ENCODE assay signal across 13 cellular contexts in genomic region chr3:59885103-59885502, GRCh38.
"Had no signal": no experiment of that assay in that cellular context is flagged by ENCODE, and none has a peak within 500 bp of the region (broad histone marks: within the 10 kb centered on the region; RNA-seq: fewer than 3 reads in every experiment).

No MANE protein-coding gene starts in this region.

- H3K27me3 ChIP-seq: breast epithelium, ovary had no signal

- H3K4me3 ChIP-seq: breast epithelium, ovary had no signal

- H3K36me3 ChIP-seq: breast epithelium, ovary had no signal

- H3K4me1 Mint-ChIP-seq: neural crest cell had no signal

- ATAC-seq: activated CD8-positive, alpha-beta T cell treated with anti-CD3 and anti-CD28 coated beads for 36 hours; activated naive CD4-positive, alpha-beta T cell treated with anti-CD3 and anti-CD28 coated beads, Interleukin-2, amount 50 U/mL, for 72 hours had no signal

- H3K4me1 ChIP-seq: breast epithelium had no signal

- DNase-seq: activated CD4-positive, CD25-positive, alpha-beta regulatory T cell treated with anti-CD3 and anti-CD28 coated beads, Interleukin-2, amount 50 U/mL, for 72 hours; activated CD8-positive, alpha-beta memory T cell treated with anti-CD3 and anti-CD28 coated beads, Interleukin-2, amount 50 U/mL, for 4 hours; activated CD8-positive, alpha-beta T cell treated with anti-CD3 and anti-CD28 coated beads for 36 hours; endodermal cell; ovary; stimulated activated CD4-positive, alpha-beta T cell treated with anti-CD3 and anti-CD28 coated beads, Interleukin-4, amount 100 ng/mL, for 1 hour; stimulated activated CD8-positive, alpha-beta memory T cell treated with anti-CD3 and anti-CD28 coated beads, Interleukin-4, amount 100 ng/mL, for 48 hours had no signal

- H3K27me3 Mint-ChIP-seq: activated CD8-positive, alpha-beta T cell treated with anti-CD3 and anti-CD28 coated beads for 36 hours; stimulated activated naive CD8-positive, alpha-beta T cell treated with anti-CD3 and anti-CD28 coated beads, Interleukin-15, Interleukin-2, amounts not matched to agents 100 ng/mL and 50 ng/mL, for 24 hours had no signal

- H3K4me3 Mint-ChIP-seq: activated CD8-positive, alpha-beta T cell treated with anti-CD3 and anti-CD28 coated beads for 36 hours; activated T-helper 1 cell treated with anti-CD3 and anti-CD28 coated beads, Interleukin-12 subunit alpha, Interleukin-12 subunit beta, Interleukin-2, Interleukin-4 antibody, amounts not matched to agents 30 ng/mL and 10 ng/mL and 1 ng/mL, durations not matched to agents 14 hours and 24 hours and 36 hours; endodermal cell; neural crest cell; stimulated activated naive CD8-positive, alpha-beta T cell treated with anti-CD3 and anti-CD28 coated beads, Interleukin-15, Interleukin-2, amounts not matched to agents 100 ng/mL and 50 ng/mL, for 24 hours had no signal

- H3K27ac ChIP-seq: breast epithelium, ovary had no signal

- H3K9me3 ChIP-seq: breast epithelium, ovary had no signal

- H3K27ac Mint-ChIP-seq: activated CD8-positive, alpha-beta T cell treated with anti-CD3 and anti-CD28 coated beads for 36 hours; activated T-helper 1 cell treated with anti-CD3 and anti-CD28 coated beads, Interleukin-12 subunit alpha, Interleukin-12 subunit beta, Interleukin-2, Interleukin-4 antibody, amounts not matched to agents 30 ng/mL and 10 ng/mL and 1 ng/mL, durations not matched to agents 14 hours and 24 hours and 36 hours; endodermal cell; stimulated activated naive CD8-positive, alpha-beta T cell treated with anti-CD3 and anti-CD28 coated beads, Interleukin-15, Interleukin-2, amounts not matched to agents 100 ng/mL and 50 ng/mL, for 24 hours; T-helper 2 cell treated with Interferon-gamma antibody and Interleukin-4, amounts not matched to agents 5 μg/mL and 100 μg/mL, for 36 hours had no signal

- H3K9me3 Mint-ChIP-seq: activated T-helper 1 cell treated with anti-CD3 and anti-CD28 coated beads, Interleukin-12 subunit alpha, Interleukin-12 subunit beta, Interleukin-2, Interleukin-4 antibody, amounts not matched to agents 30 ng/mL and 10 ng/mL and 1 ng/mL, durations not matched to agents 14 hours and 24 hours and 36 hours; endodermal cell; stimulated activated naive CD8-positive, alpha-beta T cell treated with anti-CD3 and anti-CD28 coated beads, Interleukin-15, Interleukin-2, amounts not matched to agents 100 ng/mL and 50 ng/mL, for 24 hours had no signal
